8 cellular contexts compared by ENCODE assay signal in the genomic region with DNA sequence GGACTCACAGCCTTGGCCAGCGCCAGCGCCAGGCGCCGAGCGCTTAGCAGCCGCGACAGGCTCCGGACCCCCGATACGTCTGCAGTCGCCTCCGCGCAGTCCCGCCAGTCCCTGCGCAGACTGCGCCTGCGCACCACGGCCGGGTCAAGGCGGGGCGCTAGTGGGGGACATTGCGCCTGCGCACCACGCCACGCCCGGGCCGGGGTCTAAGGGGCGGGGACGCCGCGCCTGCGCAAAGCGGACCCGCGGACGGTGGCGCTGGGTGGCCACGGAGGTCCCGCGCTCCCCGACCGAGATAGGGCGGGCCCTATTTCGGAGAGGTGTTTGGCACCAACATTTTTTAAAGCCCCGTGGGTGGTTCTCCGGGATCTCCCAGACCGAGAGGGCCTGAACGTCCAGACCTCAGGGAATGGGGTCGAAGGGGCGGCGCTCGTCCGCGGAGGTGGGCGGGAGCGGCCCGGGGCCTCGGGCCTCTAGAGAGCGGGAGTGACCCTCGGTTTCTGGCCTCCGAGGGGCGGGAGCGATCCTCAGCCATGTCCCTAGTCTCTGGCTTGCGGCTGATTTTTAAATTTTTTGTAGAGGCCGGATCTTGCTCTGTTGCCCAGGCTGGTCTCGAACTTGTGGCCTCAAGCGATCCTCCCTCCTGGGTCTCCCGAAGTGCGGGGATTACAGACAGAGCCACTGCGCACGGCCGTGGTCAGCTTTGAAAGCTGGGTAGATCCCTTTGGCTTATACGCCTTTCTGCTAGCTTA.
DNase-seq lines count a peak whose midpoint lies in the region; ATAC-seq and TF ChIP-seq lines count a peak whose summit lies in the region.
"Not testable (repeated sequence)": the region's sequence is repeated elsewhere in the genome, so short reads cannot be mapped to it uniquely, and the experiment has no call there.

No MANE protein-coding gene starts in this region.

- WGBS in mesenchymal stem cell, result 4% methylated on average over 71 of the region's 73 CpGs

- peak overlapping the region; percentile 55 for H3K27ac Mint-ChIP-seq in activated T-helper 2 cell treated with anti-CD3 and anti-CD28 coated beads, Interferon-gamma antibody, Interleukin-2, Interleukin-4, amounts not matched to agents 10 μg/mL and 5 μg/mL and 100 μg/mL, durations not matched to agents 14 hours and 24 hours and 36 hours

- not testable (repeated sequence) for H3K79me1 ChIP-seq in mesenchymal stem cell (replicated peaks; ENCODE audit: low read length, poor library complexity, severe bottlenecking)

- not testable (repeated sequence) for H2BK15ac ChIP-seq in mesenchymal stem cell (ENCODE audit: low read depth, poor library complexity, severe bottlenecking)

- POLR2A ChIA-PET in AG04450 (lab: Yijun Ruan, JAX), result not testable (repeated sequence)

- H3K4ac ChIP-seq in mesenchymal stem cell (ENCODE audit: low read depth in 1 of 2, low read length in 2 of 2), result peak overlapping the region in 1 of 2 experiments; percentile 94

- H2BK12ac ChIP-seq in mesenchymal stem cell (ENCODE audit: low read length in 2 of 2), result peak overlapping the region in 1 of 2 experiments; percentile 39

- H3K9me3 ChIP-seq in AG04450 (ENCODE audit: control insufficient read depth, insufficient read depth, low read length); mesenchymal stem cell (ENCODE audit: control insufficient read depth, low read length): not testable (repeated sequence)

- peak overlapping the region; percentile 34 for H2BK120ac ChIP-seq in mesenchymal stem cell (ENCODE audit: low read depth, low read length)

- peak overlapping the region in 1 of 2 experiments; percentile 84 for H3K14ac ChIP-seq in mesenchymal stem cell (ENCODE audit: low read length in 2 of 2)

- peak overlapping the region; percentile 72 for H4K8ac ChIP-seq in mesenchymal stem cell (ENCODE audit: low read length)

- H3K9me3 Mint-ChIP-seq in activated T-helper 2 cell treated with anti-CD3 and anti-CD28 coated beads, Interferon-gamma antibody, Interleukin-2, Interleukin-4, amounts not matched to agents 10 μg/mL and 5 μg/mL and 100 μg/mL, durations not matched to agents 14 hours and 24 hours and 36 hours, result not testable (repeated sequence)

- DNase-seq in AG04450 (ENCODE audit: low read depth, low spot score) (peak; percentile 16), RKO (ENCODE audit: low spot score) (peak; percentile 78), mesenchymal stem cell (peak; percentile 75)
- DNase-seq in activated T-helper 2 cell treated with anti-CD3 and anti-CD28 coated beads, Interferon-gamma antibody, Interleukin-2, Interleukin-4, amounts not matched to agents 10 μg/mL and 5 μg/mL and 100 μg/mL, durations not matched to agents 14 hours and 24 hours and 36 hours (ENCODE audit: low spot score), result peak; percentile 89
- peak; percentile 90 for DNase-seq in stimulated activated CD4-positive, alpha-beta T cell treated with anti-CD3 and anti-CD28 coated beads, Interleukin-1b, Interleukin-23, amount 100 ng/mL, for 48 hours

- not testable (repeated sequence) for H2AK5ac ChIP-seq in mesenchymal stem cell (ENCODE audit: low read length, severe bottlenecking)

- not testable (repeated sequence) for H3K23ac ChIP-seq in mesenchymal stem cell (ENCODE audit: low read length in 2 of 2)

- peak overlapping the region; percentile 90 for H3K9ac ChIP-seq in mesenchymal stem cell (ENCODE audit: low read length)

- H3K4me2 ChIP-seq in mesenchymal stem cell (ENCODE audit: low read length, poor library complexity, severe bottlenecking), result peak overlapping the region; percentile 49

- H3K4me3 ChIP-seq in AG04450 (ENCODE audit: low read depth, low read length), result peak overlapping the region; percentile 67
- peak overlapping the region; percentile 79 to 99 for H3K4me3 ChIP-seq in mesenchymal stem cell (ENCODE audit: insufficient read depth in 1 of 2, low read depth in 1 of 2, low read length in 2 of 2)

- not testable (repeated sequence) for H2BK5ac ChIP-seq in mesenchymal stem cell (ENCODE audit: low read depth, low read length, poor library complexity, severe bottlenecking)

- not testable (repeated sequence) for H3K4me1 ChIP-seq in mesenchymal stem cell (ENCODE audit: control insufficient read depth, insufficient read depth, low read depth, low read length)

- CTCF ChIA-PET in AG04450 (lab: Charles Lee), result not testable (repeated sequence)

- ATAC-seq in GM19025 (IDR thresholded peaks at IDR 0.05; ENCODE audit: low read depth, unreplicated experiment) (peak; percentile 75), HG02981 (IDR thresholded peaks at IDR 0.05; ENCODE audit: unreplicated experiment) (peak; percentile 63), esophagus mucosa (peak; percentile 92)

- not testable (repeated sequence) for H4K91ac ChIP-seq in mesenchymal stem cell (ENCODE audit: low read length)

- peak overlapping the region; percentile 89 to 97 for H3K18ac ChIP-seq in mesenchymal stem cell (ENCODE audit: low read depth in 1 of 2, low read length in 2 of 2)

- intact Hi-C loops in activated T-helper 2 cell treated with anti-CD3 and anti-CD28 coated beads, Interferon-gamma antibody, Interleukin-2, Interleukin-4, amounts not matched to agents 10 μg/mL and 5 μg/mL and 100 μg/mL, durations not matched to agents 14 hours and 24 hours and 36 hours (cut with micrococcal nuclease), result not testable (repeated sequence)

- H3K27me3 ChIP-seq in AG04450 (ENCODE audit: control insufficient read depth, insufficient read depth, low read length); mesenchymal stem cell (ENCODE audit: control insufficient read depth in 1 of 2, insufficient read depth in 1 of 2, low read length in 2 of 2): not testable (repeated sequence)

- peak overlapping the region; percentile 63 for H2AFZ ChIP-seq in mesenchymal stem cell (ENCODE audit: low read depth, low read length)

- H3K36me3 ChIP-seq in mesenchymal stem cell (ENCODE audit: control insufficient read depth in 1 of 2, insufficient read depth in 2 of 2, low read depth in 1 of 2, low read length in 2 of 2), result not testable (repeated sequence)

- not testable (repeated sequence) for H3K4me1 Mint-ChIP-seq in activated T-helper 2 cell treated with anti-CD3 and anti-CD28 coated beads, Interferon-gamma antibody, Interleukin-2, Interleukin-4, amounts not matched to agents 10 μg/mL and 5 μg/mL and 100 μg/mL, durations not matched to agents 14 hours and 24 hours and 36 hours (ENCODE audit: low read depth)

- TF ChIP-seq CTCF in AG04450 (IDR thresholded peaks at IDR 0.05; ENCODE audit: low read depth, low read length), result not testable (repeated sequence)

- not testable (repeated sequence) for H3K27ac ChIP-seq in AG04450 (ENCODE audit: low read depth, low read length); mesenchymal stem cell (ENCODE audit: low read length, poor library complexity, severe bottlenecking)

- H3K4me3 Mint-ChIP-seq in activated T-helper 2 cell treated with anti-CD3 and anti-CD28 coated beads, Interferon-gamma antibody, Interleukin-2, Interleukin-4, amounts not matched to agents 10 μg/mL and 5 μg/mL and 100 μg/mL, durations not matched to agents 14 hours and 24 hours and 36 hours (ENCODE audit: low read depth), result peak overlapping the region; percentile 80

- H3K27me3 Mint-ChIP-seq in activated T-helper 2 cell treated with anti-CD3 and anti-CD28 coated beads, Interferon-gamma antibody, Interleukin-2, Interleukin-4, amounts not matched to agents 10 μg/mL and 5 μg/mL and 100 μg/mL, durations not matched to agents 14 hours and 24 hours and 36 hours (ENCODE audit: low read depth), result not testable (repeated sequence)

- not testable (repeated sequence) for H3K36me3 Mint-ChIP-seq in activated T-helper 2 cell treated with anti-CD3 and anti-CD28 coated beads, Interferon-gamma antibody, Interleukin-2, Interleukin-4, amounts not matched to agents 10 μg/mL and 5 μg/mL and 100 μg/mL, durations not matched to agents 14 hours and 24 hours and 36 hours (ENCODE audit: low read depth)

Comparison
In these comparisons a context has a peak if more than half of its experiments do, and no peak if none do; other contexts are left out.
1. DNase-seq: peak in every context shown above with its lines; median percentile 90 in stimulated activated CD4-positive, alpha-beta T cell treated with anti-CD3 and anti-CD28 coated beads, Interleukin-1b, Interleukin-23, amount 100 ng/mL, for 48 hours; 89 in activated T-helper 2 cell treated with anti-CD3 and anti-CD28 coated beads, Interferon-gamma antibody, Interleukin-2, Interleukin-4, amounts not matched to agents 10 μg/mL and 5 μg/mL and 100 μg/mL, durations not matched to agents 14 hours and 24 hours and 36 hours; 78 in RKO; 75 in mesenchymal stem cell; 16 in AG04450.